Comparison of ENCODE assay signal across 10 cellular contexts in genomic region chr10:73796766-73797165, GRCh38.
"Had no signal": no experiment of that assay in that cellular context is flagged by ENCODE, and none has a peak within 500 bp of the region (broad histone marks: within the 10 kb centered on the region; RNA-seq: fewer than 3 reads in every experiment).

No MANE protein-coding gene starts in this region.

- DNase-seq: activated CD8-positive, alpha-beta memory T cell treated with anti-CD3 and anti-CD28 coated beads, Interleukin-2, amount 50 U/mL, for 48 hours; activated naive CD4-positive, alpha-beta T cell treated with anti-CD3 and anti-CD28 coated beads, Interleukin-2, amount 10 ng/mL, durations not matched to agents 7 days and 5 days; kidney glomerular epithelial cell; ovary; transverse colon; WERI-Rb-1 had no signal

- H3K9me3 ChIP-seq: esophagus muscularis mucosa, ovary, transverse colon had no signal

- H3K36me3 ChIP-seq: neural progenitor cell, ovary had no signal

- H3K9me3 Mint-ChIP-seq: activated naive CD4-positive, alpha-beta T cell treated with anti-CD3 and anti-CD28 coated beads, Interleukin-2, amount 10 ng/mL, durations not matched to agents 7 days and 5 days; neural progenitor cell; stimulated activated memory B cell treated with anti-CD40 and anti-IgM and Interleukin-4, amounts not matched to agents 10 μg/mL and 1 μg/mL and 100 μg/mL, for 72 hours; T-helper 1 cell treated with Interleukin-12 subunit alpha and Interleukin-12 subunit beta and Interleukin-4 antibody, amounts not matched to agents 30 μg/mL and 1 μg/mL, for 36 hours had no signal

- H3K27ac Mint-ChIP-seq: activated naive CD4-positive, alpha-beta T cell treated with anti-CD3 and anti-CD28 coated beads, Interleukin-2, amount 10 ng/mL, durations not matched to agents 7 days and 5 days; neural progenitor cell; stimulated activated memory B cell treated with anti-CD40 and anti-IgM and Interleukin-4, amounts not matched to agents 10 μg/mL and 1 μg/mL and 100 μg/mL, for 72 hours; T-helper 1 cell treated with Interleukin-12 subunit alpha and Interleukin-12 subunit beta and Interleukin-4 antibody, amounts not matched to agents 30 μg/mL and 1 μg/mL, for 36 hours had no signal

- H3K4me1 Mint-ChIP-seq: activated naive CD4-positive, alpha-beta T cell treated with anti-CD3 and anti-CD28 coated beads, Interleukin-2, amount 10 ng/mL, durations not matched to agents 7 days and 5 days; neural progenitor cell; stimulated activated memory B cell treated with anti-CD40 and anti-IgM and Interleukin-4, amounts not matched to agents 10 μg/mL and 1 μg/mL and 100 μg/mL, for 72 hours had no signal

- H3K4me3 Mint-ChIP-seq: activated naive CD4-positive, alpha-beta T cell treated with anti-CD3 and anti-CD28 coated beads, Interleukin-2, amount 10 ng/mL, durations not matched to agents 7 days and 5 days; neural progenitor cell; stimulated activated memory B cell treated with anti-CD40 and anti-IgM and Interleukin-4, amounts not matched to agents 10 μg/mL and 1 μg/mL and 100 μg/mL, for 72 hours; T-helper 1 cell treated with Interleukin-12 subunit alpha and Interleukin-12 subunit beta and Interleukin-4 antibody, amounts not matched to agents 30 μg/mL and 1 μg/mL, for 36 hours had no signal

- H3K27me3 ChIP-seq: esophagus muscularis mucosa, neural progenitor cell, ovary, transverse colon had no signal

- H3K27me3 Mint-ChIP-seq: activated naive CD4-positive, alpha-beta T cell treated with anti-CD3 and anti-CD28 coated beads, Interleukin-2, amount 10 ng/mL, durations not matched to agents 7 days and 5 days; stimulated activated memory B cell treated with anti-CD40 and anti-IgM and Interleukin-4, amounts not matched to agents 10 μg/mL and 1 μg/mL and 100 μg/mL, for 72 hours had no signal

- H3K4me3 ChIP-seq: esophagus muscularis mucosa, neural progenitor cell, ovary, transverse colon had no signal

- H3K4me1 ChIP-seq: esophagus muscularis mucosa, neural progenitor cell, transverse colon had no signal

- ATAC-seq: stimulated activated memory B cell treated with anti-CD40 and anti-IgM and Interleukin-4, amounts not matched to agents 10 μg/mL and 1 μg/mL and 100 μg/mL, for 72 hours had no signal

- H3K27ac ChIP-seq: esophagus muscularis mucosa, neural progenitor cell, ovary, transverse colon, WERI-Rb-1 had no signal
